ENCODE assay signal across 17 cellular contexts in genomic region chr14:102811971-102812370, GRCh38.
"Had no signal": no experiment of that assay in that cellular context is flagged by ENCODE, and none has a peak within 500 bp of the region (broad histone marks: within the 10 kb centered on the region; RNA-seq: fewer than 3 reads in every experiment).

No MANE protein-coding gene starts in this region.

- ATAC-seq: left cardiac atrium; naive thymus-derived CD8-positive, alpha-beta T cell had no signal

- H3K27ac ChIP-seq: breast epithelium, lower lobe of right lung, SJSA1, skin epidermis, tibial artery, vagina had no signal

- H3K9me3 Mint-ChIP-seq: endodermal cell; immature natural killer cell; naive thymus-derived CD8-positive, alpha-beta T cell had no signal

- H3K4me1 ChIP-seq: breast epithelium, tibial artery, vagina had no signal

- H3K27ac Mint-ChIP-seq: endodermal cell had no signal

- H3K36me3 ChIP-seq: breast epithelium, lower lobe of right lung, tibial artery, vagina had no signal

- DNase-seq: activated T-cell treated with anti-CD3 and anti-CD28 coated beads for 4 hours; anterior cingulate cortex; dermis blood vessel endothelial cell; endodermal cell; erythroblast; glutamatergic neuron; immature natural killer cell; left cardiac atrium; lower lobe of right lung; naive thymus-derived CD8-positive, alpha-beta T cell; posterior cingulate gyrus; SW 1271 had no signal

- H3K4me3 ChIP-seq: breast epithelium, lower lobe of right lung, SJSA1, skin epidermis, tibial artery, vagina had no signal

- H3K9me3 ChIP-seq: breast epithelium, lower lobe of right lung, SJSA1, tibial artery, vagina had no signal

- H3K27me3 Mint-ChIP-seq: naive thymus-derived CD8-positive, alpha-beta T cell had no signal

- H3K4me3 Mint-ChIP-seq: endodermal cell, immature natural killer cell had no signal

- H3K27me3 ChIP-seq: breast epithelium, SJSA1, tibial artery, vagina had no signal
